8 cellular contexts compared by ENCODE assay signal in genomic region chr18:3525870-3526420, GRCh38.
DNase-seq lines count a peak whose midpoint lies in the region; ATAC-seq and TF ChIP-seq lines count a peak whose summit lies in the region.
"Had no signal": no experiment of that assay in that cellular context is flagged by ENCODE, and none has a peak within 500 bp of the region (broad histone marks: within the 10 kb centered on the region; RNA-seq: fewer than 3 reads in every experiment).

No MANE protein-coding gene starts in this region.

- H3K9me3 ChIP-seq in hepatocyte (ENCODE audit: low read depth): no peaks in the 10 kb centered on the region

- 71% methylated on average over 10 of the region's 10 CpGs for WGBS in hepatocyte (ENCODE audit: low lambda C conversion rate, missing lambda C conversion rate)

- H3K4me3 ChIP-seq in hepatocyte: no peak overlapping the region

- H2AFZ ChIP-seq in hepatocyte: peak overlapping the region; percentile 31

- H3K79me2 ChIP-seq in hepatocyte: no peaks in the 10 kb centered on the region

- CTCF ChIA-PET in HEK293T (lab: Yijun Ruan, JAX): no interaction called here

- no peaks in the 10 kb centered on the region for H4K20me1 ChIP-seq in hepatocyte (ENCODE audit: insufficient read depth, poor library complexity, severe bottlenecking)

- POLR2A ChIA-PET in HEK293T (lab: Yijun Ruan, JAX): no interaction called here

- peak; percentile 60 for ATAC-seq in GM18519 (IDR thresholded peaks at IDR 0.05; ENCODE audit: low FRiP score, unreplicated experiment)
- peak; percentile 66 for ATAC-seq in GM21786 (IDR thresholded peaks at IDR 0.05; ENCODE audit: unreplicated experiment)
- ATAC-seq in stimulated activated naive CD8-positive, alpha-beta T cell treated with anti-CD3 and anti-CD28 coated beads, Interleukin-15, Interleukin-2, amounts not matched to agents 100 U/mL and 50 U/mL, for 24 hours: peak; percentile 91

- H3K4me2 ChIP-seq in hepatocyte: peak overlapping the region; percentile 65

- no peaks in the 10 kb centered on the region for H3K9me2 ChIP-seq in hepatocyte (replicated peaks; ENCODE audit: insufficient read depth)

- H3K27ac ChIP-seq in hepatocyte: peak overlapping the region; percentile 75
- H3K27ac ChIP-seq: VCaP had no signal

- H3K27me3 ChIP-seq in hepatocyte: no peaks in the 10 kb centered on the region

- H3K36me3 ChIP-seq in hepatocyte (replicated peaks; ENCODE audit: insufficient read depth, low read depth): no peaks in the 10 kb centered on the region

- peak; percentile 95 for DNase-seq in MV-4-11 (lab: John Stamatoyannopoulos, UW)
- peak; percentile 3 to 18 for DNase-seq in activated CD4-positive, alpha-beta T cell treated with anti-CD3 and anti-CD28 coated beads, Interleukin-2, amount 50 U/mL, for 24 hours (ENCODE audit: low read depth in 1 of 2, low spot score in 1 of 2)
- DNase-seq in hepatocyte (ENCODE audit: low spot score): no peak
- peak; percentile 40 for DNase-seq in stimulated activated naive CD8-positive, alpha-beta T cell treated with anti-CD3 and anti-CD28 coated beads, Interleukin-15, Interleukin-2, amounts not matched to agents 100 U/mL and 50 U/mL, for 24 hours
- no peak for DNase-seq in HEK293T (ENCODE audit: extremely low spot score)

- no peak for TF ChIP-seq CTCF in hepatocyte (IDR thresholded peaks at IDR 0.05; ENCODE audit: poor library complexity)

- peaks cover 8% of the 10 kb centered on the region for H3K4me1 ChIP-seq in hepatocyte (ENCODE audit: insufficient read depth)

TF ChIP-seq in HEK293T, 16 proteins besides CTCF, POLR2A, EP300 and RAD21:
- TF ChIP-seq HDGF (IDR thresholded peaks at IDR 0.05; ENCODE audit: borderline replicate concordance): no peak
- no peak for TF ChIP-seq FOXM1 (IDR thresholded peaks at IDR 0.05; ENCODE audit: borderline replicate concordance)
- TF ChIP-seq CTBP1 (IDR thresholded peaks at IDR 0.05; ENCODE audit: borderline replicate concordance): no peak
- TF ChIP-seq ARNT (IDR thresholded peaks at IDR 0.05): no peak
- TF ChIP-seq SUZ12 (IDR thresholded peaks at IDR 0.05): no peak
- TF ChIP-seq NFRKB (IDR thresholded peaks at IDR 0.05): no peak
- no peak for TF ChIP-seq ELF4 (IDR thresholded peaks at IDR 0.05)
- no peak for TF ChIP-seq FOXA1 (IDR thresholded peaks at IDR 0.05)
- no peak for TF ChIP-seq SP1 (IDR thresholded peaks at IDR 0.05)
- TF ChIP-seq ZNF384 (IDR thresholded peaks at IDR 0.05): no peak
- TF ChIP-seq BHLHE40 (IDR thresholded peaks at IDR 0.05; ENCODE audit: borderline replicate concordance): no peak
- TF ChIP-seq FOXK2 (IDR thresholded peaks at IDR 0.05): no peak
- TF ChIP-seq L3MBTL2 (conservative IDR thresholded peaks at IDR 0.05): no peak
- TF ChIP-seq TARDBP (IDR thresholded peaks at IDR 0.05): no peak
- TF ChIP-seq LEF1 (IDR thresholded peaks at IDR 0.05; ENCODE audit: borderline replicate concordance): no peak
- TF ChIP-seq PKNOX1 (IDR thresholded peaks at IDR 0.05): no peak
TF ChIP-seq in HEK293T: peak in this region for 0.

Comparison
In these comparisons a context has a peak if more than half of its experiments do, and no peak if none do; other contexts are left out.
1. DNase-seq: peak in MV-4-11 (single experiment), activated CD4-positive, alpha-beta T cell treated with anti-CD3 and anti-CD28 coated beads, Interleukin-2, amount 50 U/mL, for 24 hours (2 of 2) and stimulated activated naive CD8-positive, alpha-beta T cell treated with anti-CD3 and anti-CD28 coated beads, Interleukin-15, Interleukin-2, amounts not matched to agents 100 U/mL and 50 U/mL, for 24 hours (single experiment); none in hepatocyte (single experiment) and HEK293T (single experiment).
2. Peak in every context shown above with its lines, with median percentiles within 50 percentile points of each other: ATAC-seq.